ENCODE assay signal across 8 cellular contexts in the genomic region with DNA sequence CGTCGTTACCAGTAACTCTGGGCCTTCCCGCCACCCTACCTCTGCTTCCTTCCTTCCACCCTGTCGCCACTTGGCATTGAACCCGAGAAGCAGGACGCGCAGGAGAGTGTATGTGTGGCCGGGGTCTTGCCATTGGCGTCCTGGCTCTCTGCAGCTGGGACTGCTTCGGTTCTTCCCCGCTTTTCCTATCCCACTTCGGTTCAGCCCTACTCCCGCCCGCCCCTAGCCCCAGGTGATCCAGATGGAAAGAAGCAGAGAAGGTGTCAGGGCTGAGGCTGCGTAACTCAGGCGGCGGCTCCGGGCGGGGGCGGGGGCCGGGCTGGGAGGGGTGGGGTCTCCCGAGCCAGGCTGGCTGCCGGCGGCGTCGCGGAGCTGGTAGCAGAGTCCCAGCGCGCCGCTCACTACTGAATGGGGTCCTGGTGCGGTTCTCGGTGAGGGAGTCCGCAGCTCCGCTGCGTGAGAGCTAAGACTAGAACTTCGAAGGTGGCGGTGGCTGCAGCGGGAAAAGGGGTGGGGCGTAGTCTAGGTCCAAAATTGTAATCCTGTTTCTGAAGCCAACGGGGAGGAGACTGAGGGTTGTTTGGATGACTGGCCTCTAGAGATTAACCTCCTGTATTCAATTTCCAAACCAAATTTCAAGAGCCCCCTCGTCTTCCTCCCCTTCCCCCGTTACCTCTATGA. TPM values are rescaled to one million over a fixed set of nuclear protein-coding genes. Genes with fewer than 3 reads are reported as not detected.
DNase-seq lines count a peak whose midpoint lies in the region; ATAC-seq, FAIRE-seq and TF ChIP-seq lines count a peak whose summit lies in the region.

No MANE protein-coding gene starts in this region.

- POLR2A ChIA-PET in CD4-positive, alpha-beta memory T cell (lab: Charles Lee; ENCODE audit: partially characterized antibody) = no interaction called here

- H3K4me1 Mint-ChIP-seq in CD4-positive, alpha-beta memory T cell = peaks cover 4 to 26% (median 7%) of the 10 kb centered on the region in 4 donors

- intact Hi-C loops in CD4-positive, alpha-beta memory T cell (cut with micrococcal nuclease) = no loop called here

- H3K9me3 ChIP-seq in CD4-positive, alpha-beta memory T cell (ENCODE audit: control insufficient read depth in 1 of 2, low read length in 2 of 2) = no peaks in the 10 kb centered on the region
- H3K9me3 ChIP-seq in keratinocyte (ENCODE audit: control insufficient read depth, low read depth, low read length) (no peaks in the 10 kb centered on the region), stomach smooth muscle (ENCODE audit: control insufficient read depth in 2 of 2, low read length in 2 of 2) (no peaks in the 10 kb centered on the region)

- no peak for TF ChIP-seq CTCF in LNCaP clone FGC (IDR thresholded peaks at IDR 0.05; ENCODE audit: control insufficient read depth, extremely low read depth, insufficient read depth)
- TF ChIP-seq CTCF in keratinocyte (optimal IDR thresholded peaks at IDR 0.05 in 1 of 3, IDR thresholded peaks at IDR 0.05 in 1 of 3, conservative IDR thresholded peaks at IDR 0.05 in 1 of 3; ENCODE audit: extremely low read depth in 1 of 3, insufficient read depth in 2 of 3, low read length in 3 of 3) = no peak

- H2AFZ ChIP-seq in keratinocyte (ENCODE audit: control insufficient read depth, low read length) = peak overlapping the region; percentile 26

- H3K27me3 ChIP-seq in CD4-positive, alpha-beta memory T cell (ENCODE audit: insufficient read depth, low read length) = no peaks in the 10 kb centered on the region
- H3K27me3 ChIP-seq in keratinocyte (ENCODE audit: control insufficient read depth, extremely low read depth, insufficient read depth, low read length) = peaks cover 35% of the 10 kb centered on the region
- peaks cover 8 to 15% of the 10 kb centered on the region in 2 donors for H3K27me3 ChIP-seq in stomach smooth muscle (ENCODE audit: control insufficient read depth in 1 of 2, insufficient read depth in 2 of 2, low read length in 2 of 2)

- H4K20me1 ChIP-seq in keratinocyte (ENCODE audit: control insufficient read depth, extremely low read depth, insufficient read depth, low read length) = no peaks in the 10 kb centered on the region

- H3K36me3 ChIP-seq in CD4-positive, alpha-beta memory T cell (ENCODE audit: insufficient read depth, low read length) = no peaks in the 10 kb centered on the region
- no peaks in the 10 kb centered on the region for H3K36me3 ChIP-seq in keratinocyte (ENCODE audit: control insufficient read depth in 2 of 2, extremely low read depth in 1 of 2, insufficient read depth in 2 of 2, low read length in 2 of 2)
- H3K36me3 ChIP-seq in stomach smooth muscle (ENCODE audit: control insufficient read depth in 2 of 2, insufficient read depth in 2 of 2, low read length in 2 of 2) = no peaks in the 10 kb centered on the region

- H3K4me2 ChIP-seq in keratinocyte (ENCODE audit: control insufficient read depth, extremely low read depth, insufficient read depth, low read depth, low read length) = peak overlapping the region; percentile 75

- H3K36me3 Mint-ChIP-seq in CD4-positive, alpha-beta memory T cell = no peaks in the 10 kb centered on the region

- no peaks in the 10 kb centered on the region for H3K9me1 ChIP-seq in keratinocyte (ENCODE audit: control insufficient read depth, extremely low read depth, insufficient read depth, low read length)

- DNase-seq in CD4-positive, alpha-beta memory T cell = peak in 1 of 5 donors; percentile 31
- DNase-seq in LNCaP clone FGC (ENCODE audit: low read depth) (no peak), caudate nucleus (lab: John Stamatoyannopoulos, UW) (peak in 40 of 61 donors; percentile 4 to 75 (median 44)), keratinocyte (ENCODE audit: low read depth, low spot score) (no peak), SIG-M5 (lab: John Stamatoyannopoulos, UW) (no peak), NCI-H1048 (lab: John Stamatoyannopoulos, UW) (no peak)

- no peak overlapping the region for H3K27ac Mint-ChIP-seq in CD4-positive, alpha-beta memory T cell

- no peak overlapping the region for H3K4me3 ChIP-seq in CD4-positive, alpha-beta memory T cell (ENCODE audit: low read length in 2 of 2)
- peak overlapping the region; percentile 54 for H3K4me3 ChIP-seq in LNCaP clone FGC (ENCODE audit: low read depth, low read length)
- peak overlapping the region in 2 of 3 experiments; percentile 22 to 34 for H3K4me3 ChIP-seq in keratinocyte (ENCODE audit: control insufficient read depth in 2 of 3, extremely low read depth in 1 of 3, insufficient read depth in 2 of 3, low read depth in 1 of 3, low read length in 3 of 3)
- peak overlapping the region; percentile 60 to 77 for H3K4me3 ChIP-seq in stomach smooth muscle (ENCODE audit: low read length in 2 of 2)

- H3K4me1 ChIP-seq in CD4-positive, alpha-beta memory T cell (ENCODE audit: insufficient read depth, low read length) = no peaks in the 10 kb centered on the region
- H3K4me1 ChIP-seq in keratinocyte (ENCODE audit: control insufficient read depth, extremely low read depth, insufficient read depth, low read length) = peaks cover 9% of the 10 kb centered on the region
- peaks cover 16% of the 10 kb centered on the region for H3K4me1 ChIP-seq in stomach smooth muscle (ENCODE audit: control insufficient read depth, insufficient read depth, low read length)

- H3K9me3 Mint-ChIP-seq in CD4-positive, alpha-beta memory T cell = peaks cover 0 to 4% (median 0%) of the 10 kb centered on the region in 8 donors

- ATAC-seq in HG02938 (IDR thresholded peaks at IDR 0.05; ENCODE audit: unreplicated experiment) = no peak

- H3K27me3 Mint-ChIP-seq in CD4-positive, alpha-beta memory T cell = peaks cover 23 to 27% of the 10 kb centered on the region in 2 donors

- H3K4me3 Mint-ChIP-seq in CD4-positive, alpha-beta memory T cell = peak overlapping the region in 5 of 8 donors; percentile 29 to 81 (median 46)

- no peaks in the 10 kb centered on the region for H3K79me2 ChIP-seq in keratinocyte (ENCODE audit: control insufficient read depth, insufficient read depth, low read length)

- H3K9ac ChIP-seq in keratinocyte (ENCODE audit: control insufficient read depth, extremely low read depth, insufficient read depth, low read length) (no peak overlapping the region), stomach smooth muscle (ENCODE audit: low read length in 2 of 2) (peak overlapping the region in 1 of 2 donors; percentile 47)

- CTCF ChIA-PET in CD4-positive, alpha-beta memory T cell (lab: Charles Lee; ENCODE audit: partially characterized antibody) = no interaction called here

- no peak overlapping the region for H3K27ac ChIP-seq in CD4-positive, alpha-beta memory T cell (ENCODE audit: low read depth, low read length)
- H3K27ac ChIP-seq in caudate nucleus (ENCODE audit: low read depth, low read length) (peak overlapping the region; percentile 31), keratinocyte (ENCODE audit: control insufficient read depth, insufficient read depth, low read length) (no peak overlapping the region), stomach smooth muscle (ENCODE audit: low read length) (no peak overlapping the region)

- FAIRE-seq in keratinocyte (lab: Jason Lieb, UNC) = no peak

- dilution Hi-C loops in keratinocyte (cut with MboI; ENCODE audit: extremely low pct_ligation_motif_present, low sequenced_read_pairs) = no loop called here

RNA-seq across cellular contexts. Expression of a gene that starts 1.3 kb away (rescaled TPM):
- not detected for total RNA-seq in CD4-positive, alpha-beta memory T cell
- polyA plus RNA-seq in CD4-positive, alpha-beta memory T cell = not detected
- polyA plus RNA-seq in keratinocyte = 0.05 to 0.23 TPM (median 0.20 TPM) in 3 replicates
- not detected for polyA plus RNA-seq in keratinocyte (2011; ENCODE audit: low read depth)
- polyA plus RNA-seq in keratinocyte (2011; cell fraction: cytosol; rRNA removed) = 0.30 and 0.35 TPM in 2 replicates
- polyA plus RNA-seq in keratinocyte (2011; cell fraction: nucleus; rRNA removed) = 0.28 and 0.39 TPM in 2 replicates
- 0.15 TPM in 1 of 2 replicates, not detected in the other for polyA plus RNA-seq in keratinocyte (2012; ENCODE audit: low replicate concordance)
- polyA minus RNA-seq in keratinocyte = not detected in 3 replicates
- polyA minus RNA-seq in keratinocyte (2011; cell fraction: cytosol; rRNA and poly(A)+ RNA removed) = not detected
- not detected in 2 replicates for polyA minus RNA-seq in keratinocyte (2011; cell fraction: nucleus; rRNA and poly(A)+ RNA removed)

Comparison
In these comparisons a context has a peak if more than half of its experiments do, and no peak if none do; other contexts are left out.
1. DNase-seq: peak in caudate nucleus (40 of 61); none in LNCaP clone FGC (single experiment), keratinocyte (single experiment), SIG-M5 (single experiment) and NCI-H1048 (single experiment).
2. H3K4me3 ChIP-seq: peak in LNCaP clone FGC (single experiment), keratinocyte (2 of 3) and stomach smooth muscle (2 of 2); none in CD4-positive, alpha-beta memory T cell (0 of 2).